ENCODE assay signal across 10 cellular contexts in the genomic region with DNA sequence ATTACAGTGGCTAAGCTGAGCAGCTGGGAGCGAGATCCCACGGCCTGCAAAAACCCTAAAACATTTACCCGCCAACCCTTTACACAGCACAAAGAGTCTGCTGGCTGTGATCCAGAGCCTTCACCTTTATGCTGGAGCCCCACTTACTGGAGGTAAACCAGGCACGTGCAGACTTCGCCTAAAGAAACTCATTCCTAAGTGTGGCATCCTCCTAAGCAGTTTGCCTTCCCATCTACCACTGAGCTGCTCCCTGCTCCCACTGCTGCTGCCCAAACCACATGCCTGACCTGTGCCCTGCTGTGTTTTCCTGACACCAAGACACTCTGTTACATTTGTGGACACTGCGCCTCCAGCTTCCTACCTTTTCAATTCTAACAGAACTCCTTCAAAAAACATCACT. TPM values are rescaled to one million over a fixed set of nuclear protein-coding genes. Genes with fewer than 3 reads are reported as not detected.
DNase-seq lines count a peak whose midpoint lies in the region; ATAC-seq and TF ChIP-seq lines count a peak whose summit lies in the region.
"Had no signal": no experiment of that assay in that cellular context is flagged by ENCODE, and none has a peak within 500 bp of the region (broad histone marks: within the 10 kb centered on the region; RNA-seq: fewer than 3 reads in every experiment).

No MANE protein-coding gene starts in this region.

- no peaks in the 10 kb centered on the region; the same call in 1 of the 2 replicates for H3K36me3 Mint-ChIP-seq in HFFc6 (ENCODE audit: low read depth)
- peaks cover 30% of the 10 kb centered on the region for H3K36me3 Mint-ChIP-seq in activated naive CD8-positive, alpha-beta T cell treated with anti-CD3 and anti-CD28 coated beads, Interleukin-2, amount 50 U/mL, for 24 hours (ENCODE audit: low read depth)

- H3K4me3 Mint-ChIP-seq in HFFc6: peak overlapping the region; percentile 81
- peak overlapping the region; percentile 48 for H3K4me3 Mint-ChIP-seq in activated naive CD8-positive, alpha-beta T cell treated with anti-CD3 and anti-CD28 coated beads, Interleukin-2, amount 50 U/mL, for 24 hours

- H3K9me3 ChIP-seq in AG04450 (ENCODE audit: control insufficient read depth, insufficient read depth, low read length) (no peaks in the 10 kb centered on the region), mucosa of rectum (ENCODE audit: control insufficient read depth in 2 of 2, low read length in 2 of 2) (no peaks in the 10 kb centered on the region), PC-9 (ENCODE audit: insufficient read depth, low read depth) (no peaks in the 10 kb centered on the region)

- H3K9me2 ChIP-seq in PC-9 (ENCODE audit: insufficient read depth): no peaks in the 10 kb centered on the region

- peaks cover 27% of the 10 kb centered on the region for H3K79me2 ChIP-seq in PC-9 (ENCODE audit: low read depth)

- H3K27ac Mint-ChIP-seq in HFFc6: peak overlapping the region; percentile 92
- peak overlapping the region; percentile 94 for H3K27ac Mint-ChIP-seq in activated naive CD8-positive, alpha-beta T cell treated with anti-CD3 and anti-CD28 coated beads, Interleukin-2, amount 50 U/mL, for 24 hours

- POLR2A ChIA-PET in AG04450 (lab: Yijun Ruan, JAX): interaction anchor here (1.2 to 2.1 kb wide), 2 partner anchors 10 to 71 kb away, joined by 3 to 7 read pairs; no protein-coding TSS in a partner anchor
- POLR2A ChIA-PET in PC-9 (lab: Charles Lee; ENCODE audit: unreplicated experiment): no interaction called here

- intact Hi-C loops in PC-9 (cut with micrococcal nuclease; ENCODE audit: unreplicated experiment): no loop called here

- peaks cover 75% of the 10 kb centered on the region for H3K4me1 Mint-ChIP-seq in HFFc6 (ENCODE audit: low read depth)
- H3K4me1 Mint-ChIP-seq in activated naive CD8-positive, alpha-beta T cell treated with anti-CD3 and anti-CD28 coated beads, Interleukin-2, amount 50 U/mL, for 24 hours: peaks cover 93% of the 10 kb centered on the region

- BruUV-seq in PC-9 (replicated peaks; lab: Mats Ljungman, UMichigan): no TSS peak

- DNase-seq in AG04450 (ENCODE audit: low read depth, low spot score) (no peak), HFFc6 (peak; percentile 28), NOMO-1 (lab: John Stamatoyannopoulos, UW; ENCODE audit: unreplicated experiment in 2 of 2) (no peak), PC-9 (no peak)
- no peak for DNase-seq in activated naive CD8-positive, alpha-beta T cell treated with anti-CD3 and anti-CD28 coated beads, Interleukin-2, amount 50 U/mL, for 24 hours
- DNase-seq: Calu3, NCI-H2081 had no signal

- CTCF ChIA-PET in AG04450 (lab: Charles Lee): no interaction called here
- CTCF ChIA-PET in PC-9 (lab: Charles Lee): no interaction called here

- H3K4me2 ChIP-seq in PC-9: no peak overlapping the region

- H3F3A ChIP-seq in PC-9 (ENCODE audit: insufficient read depth, low read depth): no peaks in the 10 kb centered on the region; the same call in 1 of the 2 replicates

- H3K4me1 ChIP-seq in mucosa of rectum (ENCODE audit: control insufficient read depth in 2 of 2, insufficient read depth in 2 of 2, low read length in 2 of 2): peaks cover 16 to 17% of the 10 kb centered on the region in 2 donors
- H3K4me1 ChIP-seq in PC-9 (replicated peaks; ENCODE audit: insufficient read depth): no peaks in the 10 kb centered on the region

- H4K20me1 ChIP-seq in PC-9 (ENCODE audit: insufficient read depth): peaks cover 28% of the 10 kb centered on the region

- H3K27me3 Mint-ChIP-seq in HFFc6 (ENCODE audit: insufficient read depth): no peaks in the 10 kb centered on the region; the same call in 1 of the 2 replicates
- no peaks in the 10 kb centered on the region for H3K27me3 Mint-ChIP-seq in activated naive CD8-positive, alpha-beta T cell treated with anti-CD3 and anti-CD28 coated beads, Interleukin-2, amount 50 U/mL, for 24 hours

- peak overlapping the region in 1 of 2 donors; percentile 5 for H3K9ac ChIP-seq in mucosa of rectum (ENCODE audit: low read depth in 1 of 2, low read length in 2 of 2)

- ATAC-seq in activated naive CD8-positive, alpha-beta T cell treated with anti-CD3 and anti-CD28 coated beads, Interleukin-2, amount 50 U/mL, for 24 hours: no peak
- ATAC-seq in HG02852 (IDR thresholded peaks at IDR 0.05; ENCODE audit: unreplicated experiment) (no peak), HG02610 (IDR thresholded peaks at IDR 0.05; ENCODE audit: unreplicated experiment) (no peak)

- H3K36me3 ChIP-seq in mucosa of rectum (ENCODE audit: control insufficient read depth in 2 of 2, insufficient read depth in 2 of 2, low read length in 2 of 2): no peaks in the 10 kb centered on the region
- H3K36me3 ChIP-seq in PC-9 (ENCODE audit: low read depth): no peaks in the 10 kb centered on the region

- H3K9me3 Mint-ChIP-seq in HFFc6: no peaks in the 10 kb centered on the region
- H3K9me3 Mint-ChIP-seq in activated naive CD8-positive, alpha-beta T cell treated with anti-CD3 and anti-CD28 coated beads, Interleukin-2, amount 50 U/mL, for 24 hours: no peaks in the 10 kb centered on the region

- peak overlapping the region; percentile 87 for H3K27ac ChIP-seq in AG04450 (ENCODE audit: low read depth, low read length)
- peak overlapping the region; percentile 44 to 53 for H3K27ac ChIP-seq in mucosa of rectum (ENCODE audit: low read depth in 2 of 2, low read length in 2 of 2)
- no peak overlapping the region for H3K27ac ChIP-seq in PC-9

- H2AFZ ChIP-seq in PC-9: no peak overlapping the region

- H3K27me3 ChIP-seq in AG04450 (ENCODE audit: control insufficient read depth, insufficient read depth, low read length) (no peaks in the 10 kb centered on the region), mucosa of rectum (ENCODE audit: control insufficient read depth in 2 of 2, insufficient read depth in 2 of 2, low read length in 2 of 2) (no peaks in the 10 kb centered on the region), PC-9 (ENCODE audit: insufficient read depth, low read depth) (no peaks in the 10 kb centered on the region)

- no peak overlapping the region for H3K4me3 ChIP-seq in AG04450 (ENCODE audit: low read depth, low read length)
- H3K4me3 ChIP-seq in mucosa of rectum (ENCODE audit: low read length in 2 of 2): no peak overlapping the region
- H3K4me3 ChIP-seq in PC-9: no peak overlapping the region

- no peak for TF ChIP-seq CTCF in AG04450 (IDR thresholded peaks at IDR 0.05; ENCODE audit: low read depth, low read length)
- TF ChIP-seq CTCF in HFFc6 (IDR thresholded peaks at IDR 0.05): no peak
- TF ChIP-seq CTCF in PC-9 (conservative IDR thresholded peaks at IDR 0.05): no peak

RNA-seq across cellular contexts. Expression of a gene that starts 53.0 kb away (rescaled TPM):
- polyA plus RNA-seq in AG04450 (2011; rRNA removed): 44.6 and 49.2 TPM in 2 replicates
- 40.1 and 49.5 TPM in 2 replicates for polyA minus RNA-seq in AG04450 (2011; rRNA and poly(A)+ RNA removed)
- total RNA-seq in HFFc6 (2021; fragmentation: NEBNext Ultra II Directional; extraction: Animal tissue kit (Norgen Biotek cat#: 25700)): 10 to 100 TPM; 29.2 to 44.2 (median 40.0) TPM
- 10.3 and 10.7 TPM in 2 replicates for total RNA-seq in PC-9 (2021)
